Comparison of ENCODE assay signal across 20 cellular contexts in genomic region chr12:86838709-86839108, GRCh38.
DNase-seq lines count a peak whose midpoint lies in the region; ATAC-seq, FAIRE-seq and TF ChIP-seq lines count a peak whose summit lies in the region.
"Had no signal": no experiment of that assay in that cellular context is flagged by ENCODE, and none has a peak within 500 bp of the region (broad histone marks: within the 10 kb centered on the region; RNA-seq: fewer than 3 reads in every experiment).

No MANE protein-coding gene starts in this region.

- H3K4me1 ChIP-seq in NT2/D1 (ENCODE audit: insufficient read depth, insufficient read length) = no peaks in the 10 kb centered on the region
- no peaks in the 10 kb centered on the region for H3K4me1 ChIP-seq in pancreas
- H3K4me1 ChIP-seq: BLaER1 treated with 17β-estradiol and CSF1 and Interleukin-3, amounts not matched to agents 10 nM and 100 nM; parathyroid adenoma; upper lobe of left lung had no signal

- H3K27me3 ChIP-seq in NT2/D1 (ENCODE audit: insufficient read depth, insufficient read length) = no peaks in the 10 kb centered on the region
- H3K27me3 ChIP-seq in pancreas = no peaks in the 10 kb centered on the region
- H3K27me3 ChIP-seq: BLaER1 treated with 17β-estradiol and CSF1 and Interleukin-3, amounts not matched to agents 10 nM and 100 nM; upper lobe of left lung had no signal

- intact Hi-C loops in pancreas (cut with DNase I) = no loop called here

- no peak overlapping the region for H3K9ac ChIP-seq in NT2/D1 (ENCODE audit: insufficient read length, low read depth)
- H3K9ac ChIP-seq: BLaER1 treated with 17β-estradiol and CSF1 and Interleukin-3, amounts not matched to agents 10 nM and 100 nM; parathyroid adenoma had no signal

- H3K27ac ChIP-seq in pancreas = no peak overlapping the region
- H3K27ac ChIP-seq: BLaER1 treated with 17β-estradiol and CSF1 and Interleukin-3, amounts not matched to agents 10 nM and 100 nM; parathyroid adenoma; upper lobe of left lung had no signal

- ATAC-seq in pancreas = no peak
- ATAC-seq: activated CD8-positive, alpha-beta T cell treated with anti-CD3 and anti-CD28 coated beads for 36 hours; mucosa of descending colon; stimulated activated memory B cell treated with anti-CD40 and anti-IgM and Interleukin-4, amounts not matched to agents 10 μg/mL and 1 μg/mL and 100 μg/mL, for 72 hours had no signal

- FAIRE-seq in pancreas (lab: Jason Lieb, UNC) = no peak
- FAIRE-seq: GM18507 had no signal

- CTCF ChIA-PET in HEK293T (lab: Yijun Ruan, JAX) = no interaction called here

- POLR2A ChIA-PET in HEK293T (lab: Yijun Ruan, JAX) = no interaction called here

- H3K4me3 ChIP-seq in NT2/D1 (ENCODE audit: insufficient read length, low read depth) (no peak overlapping the region), choroid plexus epithelial cell (ENCODE audit: low read depth, low read length) (no peak overlapping the region), pancreas (no peak overlapping the region)
- H3K4me3 ChIP-seq: BLaER1 treated with 17β-estradiol and CSF1 and Interleukin-3, amounts not matched to agents 10 nM and 100 nM; mucosa of descending colon; upper lobe of left lung had no signal

- TF ChIP-seq CTCF in choroid plexus epithelial cell (conservative IDR thresholded peaks at IDR 0.05; ENCODE audit: low read depth, low read length) (no peak), pancreas (IDR thresholded peaks at IDR 0.05) (no peak)

- WGBS in pancreas, 2 donors = 39 to 43% methylated on average over 4 of the region's 4 CpGs

- H3K36me3 ChIP-seq in NT2/D1 (ENCODE audit: insufficient read depth, insufficient read length, low read length) (no peaks in the 10 kb centered on the region), pancreas (no peaks in the 10 kb centered on the region)
- H3K36me3 ChIP-seq: BLaER1 treated with 17β-estradiol and CSF1 and Interleukin-3, amounts not matched to agents 10 nM and 100 nM; upper lobe of left lung had no signal

- H3K9me3 ChIP-seq in NT2/D1 (ENCODE audit: insufficient read depth, low read length) (no peaks in the 10 kb centered on the region), pancreas (no peaks in the 10 kb centered on the region)
- H3K9me3 ChIP-seq: BLaER1 treated with 17β-estradiol and CSF1 and Interleukin-3, amounts not matched to agents 10 nM and 100 nM; mucosa of descending colon; upper lobe of left lung had no signal

- DNase-seq in NT2/D1 (ENCODE audit: low read depth, low spot score) (peak; percentile 9), choroid plexus epithelial cell (ENCODE audit: low read depth) (peak; percentile 36), inferior parietal cortex (ENCODE audit: extremely low spot score) (peak; percentile 68), stromal cell of bone marrow (ENCODE audit: low read depth) (peak; percentile 6), NCI-H345 treated with DMSO at 0.1 percent for 48 hours (lab: John Stamatoyannopoulos, UW; ENCODE audit: unreplicated experiment) (no peak), pancreas (no peak), HEK293T (ENCODE audit: extremely low spot score) (no peak)
- DNase-seq: activated CD8-positive, alpha-beta T cell treated with anti-CD3 and anti-CD28 coated beads for 36 hours; activated T-cell treated with anti-CD3 and anti-CD28 coated beads, Interleukin-2, amount 50 U/mL, for 48 hours; cerebellar nuclear complex; DMS153; IMR-90; kidney; mucosa of descending colon; NCI-H187; upper lobe of left lung had no signal

TF ChIP-seq in HEK293T, 16 proteins besides CTCF, POLR2A, EP300 and RAD21:
- TF ChIP-seq LEF1 (IDR thresholded peaks at IDR 0.05; ENCODE audit: borderline replicate concordance) = no peak
- no peak for TF ChIP-seq FOXA1 (IDR thresholded peaks at IDR 0.05)
- TF ChIP-seq L3MBTL2 (conservative IDR thresholded peaks at IDR 0.05) = no peak
- TF ChIP-seq FOXK2 (IDR thresholded peaks at IDR 0.05) = no peak
- TF ChIP-seq CTBP1 (IDR thresholded peaks at IDR 0.05; ENCODE audit: borderline replicate concordance) = no peak
- no peak for TF ChIP-seq PKNOX1 (IDR thresholded peaks at IDR 0.05)
- no peak for TF ChIP-seq SUZ12 (IDR thresholded peaks at IDR 0.05)
- TF ChIP-seq ZNF384 (IDR thresholded peaks at IDR 0.05) = no peak
- no peak for TF ChIP-seq BHLHE40 (IDR thresholded peaks at IDR 0.05; ENCODE audit: borderline replicate concordance)
- no peak for TF ChIP-seq ELF4 (IDR thresholded peaks at IDR 0.05)
- no peak for TF ChIP-seq SP1 (IDR thresholded peaks at IDR 0.05)
- TF ChIP-seq HDGF (IDR thresholded peaks at IDR 0.05; ENCODE audit: borderline replicate concordance) = no peak
- TF ChIP-seq NFRKB (IDR thresholded peaks at IDR 0.05) = no peak

Comparison
In these comparisons a context has a peak if more than half of its experiments do, and no peak if none do; other contexts are left out.
1. DNase-seq: peak in NT2/D1 (single experiment), choroid plexus epithelial cell (single experiment), inferior parietal cortex (single experiment) and stromal cell of bone marrow (single experiment); none in NCI-H345 treated with DMSO at 0.1 percent for 48 hours (single experiment), pancreas (0 of 6) and HEK293T (single experiment).